14 cellular contexts compared by ENCODE assay signal in genomic region chr2:20212871-20213503, GRCh38. TPM values are rescaled to one million over a fixed set of nuclear protein-coding genes. Genes with fewer than 3 reads are reported as not detected.
DNase-seq lines count a peak whose midpoint lies in the region; ATAC-seq, FAIRE-seq and TF ChIP-seq lines count a peak whose summit lies in the region.
"Had no signal": no experiment of that assay in that cellular context is flagged by ENCODE, and none has a peak within 500 bp of the region (broad histone marks: within the 10 kb centered on the region; RNA-seq: fewer than 3 reads in every experiment).

No MANE protein-coding gene starts in this region.

- H2AFZ ChIP-seq in K562 (ENCODE audit: low read depth, low read length), result peak overlapping the region; percentile 38; the same call in 1 of the 2 replicates

- TF ChIP-seq POLR2A in K562 (conservative IDR thresholded peaks at IDR 0.05), result no peak
- peak; percentile 68 for TF ChIP-seq POLR2A in right lobe of liver (IDR thresholded peaks at IDR 0.05)

- H3K4me1 ChIP-seq in K562 (replicated peaks in 1 of 2; ENCODE audit: control insufficient read depth in 2 of 2, insufficient read depth in 2 of 2, low read length in 2 of 2) (peaks cover 13 to 32% of the 10 kb centered on the region in 2 experiments), right lobe of liver (peaks cover 0 to 99% (median 40%) of the 10 kb centered on the region in 4 donors), thymus (ENCODE audit: control insufficient read depth, insufficient read depth, low read length) (no peaks in the 10 kb centered on the region)

- BruUV-seq in K562 (replicated peaks; lab: Mats Ljungman, UMichigan), result no TSS peak

- intact Hi-C loops in K562 (cut with micrococcal nuclease) (no loop called here), right lobe of liver (cut with DNase I) (no loop called here)

- DNase-seq in MG63 (peak; percentile 45), K562 (ENCODE audit: extremely low read depth in 1 of 4, low spot score in 3 of 4) (no peak), right lobe of liver (peak; percentile 77 to 93 (median 88)), NCI-H146 treated with DMSO at 0.1 percent for 48 hours (lab: John Stamatoyannopoulos, UW; ENCODE audit: unreplicated experiment) (no peak), T-helper 1 cell (no peak)
- DNase-seq: activated CD4-positive, alpha-beta T cell treated with anti-CD3 and anti-CD28 coated beads, Interleukin-2, amount 10 ng/mL, durations not matched to agents 24 days and 14 days; activated effector memory CD4-positive, alpha-beta T cell treated with anti-CD3 and anti-CD28 coated beads, Interleukin-2, amount 50 U/mL, for 16 hours; caudate nucleus; DMS 273 treated with DMSO at 0.1 percent for 48 hours; erythroblast had no signal

- no peaks in the 10 kb centered on the region for H3K79me2 ChIP-seq in K562 (ENCODE audit: control insufficient read depth, insufficient read depth, low read length)

- H3K27ac ChIP-seq in K562 (ENCODE audit: extremely low read depth, low read depth, low read length) (no peak overlapping the region), right lobe of liver (peak overlapping the region; percentile 90 to 99 (median 98)), thymus (ENCODE audit: low read depth) (peak overlapping the region; percentile 62)

- in situ Hi-C loops in K562 (cut with MboI), result no loop called here

- CTCF ChIA-PET in K562 (lab: Yijun Ruan, JAX; ENCODE audit: low intra/inter-chr PET ratio), result no interaction called here

- 35% methylated on average over 14 of the region's 16 CpGs for WGBS in K562 (ENCODE audit: insufficient coverage, low coverage, missing lambda C conversion rate)
- WGBS in right lobe of liver (ENCODE audit: insufficient coverage, low coverage, low lambda C conversion rate, missing lambda C conversion rate), result 40% methylated on average over 1 of the region's 16 CpGs
- 93% methylated on average over 16 of the region's 16 CpGs for WGBS in thymus

- no peak overlapping the region for H3K4me3 ChIP-seq in MG63
- H3K4me3 ChIP-seq in K562, result no peak overlapping the region
- peak overlapping the region in 2 of 3 donors; percentile 10 to 26 for H3K4me3 ChIP-seq in right lobe of liver
- H3K4me3 ChIP-seq in thymus (ENCODE audit: low read length), result no peak overlapping the region

- FAIRE-seq in K562 (lab: Jason Lieb, UNC), result no peak

- H3K9me3 ChIP-seq in MG63, result no peaks in the 10 kb centered on the region
- H3K9me3 ChIP-seq in K562 (replicated peaks; ENCODE audit: control insufficient read depth, insufficient read depth, low read depth, low read length), result no peaks in the 10 kb centered on the region
- H3K9me3 ChIP-seq in right lobe of liver, result no peaks in the 10 kb centered on the region
- no peaks in the 10 kb centered on the region for H3K9me3 ChIP-seq in thymus (ENCODE audit: control insufficient read depth)

- H3K9me1 ChIP-seq in K562 (ENCODE audit: control insufficient read depth, insufficient read depth, low read length), result no peaks in the 10 kb centered on the region

- no peak for TF ChIP-seq EP300 in K562 (IDR thresholded peaks at IDR 0.05; ENCODE audit: low read length)

- no peak for ATAC-seq in K562
- peak; percentile 19 to 47 (median 30) for ATAC-seq in right lobe of liver
- no peak for ATAC-seq in HG02571 (IDR thresholded peaks at IDR 0.05; ENCODE audit: unreplicated experiment)
- ATAC-seq: natural killer cell treated with Interleukin-12 subunit alpha and Interleukin-12 subunit beta and Interleukin-15 and Interleukin-18, amount 100 ng/mL, for 72 hours; stimulated activated memory B cell treated with anti-CD40 and anti-IgM and Interleukin-4, amounts not matched to agents 10 μg/mL and 1 μg/mL and 100 μg/mL, for 72 hours had no signal

- no peaks in the 10 kb centered on the region for H3K36me3 ChIP-seq in MG63
- H3K36me3 ChIP-seq in K562 (ENCODE audit: control insufficient read depth, insufficient read depth, low read length), result no peaks in the 10 kb centered on the region
- H3K36me3 ChIP-seq in right lobe of liver, result no peaks in the 10 kb centered on the region
- H3K36me3 ChIP-seq in thymus (ENCODE audit: control insufficient read depth, insufficient read depth), result no peaks in the 10 kb centered on the region

- peak overlapping the region in 1 of 2 experiments; percentile 12; a peak in 1 of 4 replicates for H3K9ac ChIP-seq in K562 (ENCODE audit: insufficient read depth in 1 of 2, low read depth in 2 of 2, low read length in 2 of 2)

- TF ChIP-seq CTCF in K562 (IDR thresholded peaks at IDR 0.05 in 2 of 3, conservative IDR thresholded peaks at IDR 0.05 in 1 of 3; ENCODE audit: insufficient read depth in 2 of 3, low read depth in 1 of 3, low read length in 3 of 3) (no peak), right lobe of liver (IDR thresholded peaks at IDR 0.05) (no peak)

- H3K4me2 ChIP-seq in K562 (ENCODE audit: insufficient read depth, low read length), result no peak overlapping the region

- no peaks in the 10 kb centered on the region for H3K27me3 ChIP-seq in MG63
- H3K27me3 ChIP-seq in K562 (ENCODE audit: control insufficient read depth in 2 of 2, insufficient read depth in 2 of 2, low read length in 2 of 2), result peaks cover 0 to 31% of the 10 kb centered on the region in 2 experiments; a peak in 1 of 5 replicates
- H3K27me3 ChIP-seq in right lobe of liver, result no peaks in the 10 kb centered on the region
- no peaks in the 10 kb centered on the region for H3K27me3 ChIP-seq in thymus (ENCODE audit: control insufficient read depth, insufficient read depth)

- no peak for TF ChIP-seq RAD21 in K562 (CRISPR knock-in tag; conservative IDR thresholded peaks at IDR 0.05 in 1 of 2, IDR thresholded peaks at IDR 0.05 in 1 of 2)

- no peaks in the 10 kb centered on the region for H4K20me1 ChIP-seq in K562 (replicated peaks; ENCODE audit: control insufficient read depth, insufficient read depth, low read length)

- POLR2A ChIA-PET in K562 (lab: Yijun Ruan, JAX), result interaction anchor here (0.6 to 0.8 kb wide), 2 partner anchors 10 to 587 kb away, joined by 3 to 4 read pairs; no protein-coding TSS in a partner anchor

TF ChIP-seq in K562, 482 proteins besides CTCF, POLR2A, EP300 and RAD21:
- TF ChIP-seq ARNT (IDR thresholded peaks at IDR 0.05), result no peak

RNA-seq across cellular contexts. Expression of gene SDC1, which starts 11.9 kb away (rescaled TPM):
- 33.4 and 40.5 TPM in 2 replicates for total RNA-seq in MG63 (2014; rRNA removed; shearing (Covaris generic); ENCODE audit: low replicate concordance)
- 0.28 and 0.90 TPM in 2 replicates for total RNA-seq in K562 (2011; cell fraction: chromatin; rRNA removed; ENCODE audit: low replicate concordance)
- total RNA-seq in K562 (2011; cell fraction: nucleolus; rRNA removed), result 0.39 and 1.3 TPM in 2 replicates
- 0.37 and 0.46 TPM in 2 replicates for total RNA-seq in K562 (2011; cell fraction: nucleoplasm; rRNA removed)
- total RNA-seq in K562 (2014; rRNA removed) (1.5 and 1.7 TPM in 2 replicates), K562 (2014; rRNA removed; fragmentation: Illumina TruSeq; extraction: Trizol) (0.35 and 0.40 TPM in 2 replicates), K562 (2015; rRNA removed; fragmentation: Illumina TruSeq; extraction: Trizol) (1.4 and 1.6 TPM in 2 replicates), K562 (2021) (2.7 TPM in 2 replicates), right lobe of liver (100 to 1,000 TPM; 260 to 452 (median 415) TPM)
- polyA plus RNA-seq in K562 (2011; rRNA removed) (0.39 and 2.7 TPM in 2 replicates), K562 (2014; fragmentation: Illumina TruSeq; extraction: Trizol) (0.49 and 1.2 TPM in 2 replicates), K562 (2014; fragmentation: Nextera tagmentation; extraction: Ambion mirVana) (under 1 TPM; 0.06 to 0.14 TPM), K562 (2014; rRNA removed) (1.1 and 1.8 TPM in 2 replicates), thymus (18.9 TPM)
- 2.3 and 2.9 TPM in 2 replicates for polyA plus RNA-seq in K562 (2011; cell fraction: cytosol; rRNA removed)
- 0.34 and 2.7 TPM in 2 replicates for polyA plus RNA-seq in K562 (2011; cell fraction: nucleus; rRNA removed)
- polyA plus RNA-seq in K562 (2012), result 0.86 and 0.90 TPM in 2 replicates
- 0.39 and 1.3 TPM in 2 replicates for polyA minus RNA-seq in K562 (2011; rRNA and poly(A)+ RNA removed)
- 0.57 and 3.1 TPM in 2 replicates for polyA minus RNA-seq in K562 (2011; cell fraction: cytosol; rRNA and poly(A)+ RNA removed)
- polyA minus RNA-seq in K562 (2011; cell fraction: nucleus; rRNA and poly(A)+ RNA removed), result 0.13 and 0.56 TPM in 2 replicates
- total RNA-seq: natural killer cell treated with Interleukin-12 subunit alpha and Interleukin-12 subunit beta and Interleukin-15 and Interleukin-18, amount 100 ng/mL, for 72 hours had no signal

Comparison
In these comparisons a context has a peak if more than half of its experiments do, and no peak if none do; other contexts are left out.
1. DNase-seq: peak in MG63 (single experiment) and right lobe of liver (3 of 3); none in K562 (0 of 4), NCI-H146 treated with DMSO at 0.1 percent for 48 hours (single experiment) and T-helper 1 cell (0 of 5).
2. H3K4me3 ChIP-seq: peak in right lobe of liver (2 of 3); none in MG63 (single experiment), K562 (single experiment) and thymus (single experiment).
3. ATAC-seq: peak in right lobe of liver (4 of 4); none in K562 (single experiment) and HG02571 (single experiment).